Comparison of ENCODE assay signal across 11 cellular contexts in the genomic region with DNA sequence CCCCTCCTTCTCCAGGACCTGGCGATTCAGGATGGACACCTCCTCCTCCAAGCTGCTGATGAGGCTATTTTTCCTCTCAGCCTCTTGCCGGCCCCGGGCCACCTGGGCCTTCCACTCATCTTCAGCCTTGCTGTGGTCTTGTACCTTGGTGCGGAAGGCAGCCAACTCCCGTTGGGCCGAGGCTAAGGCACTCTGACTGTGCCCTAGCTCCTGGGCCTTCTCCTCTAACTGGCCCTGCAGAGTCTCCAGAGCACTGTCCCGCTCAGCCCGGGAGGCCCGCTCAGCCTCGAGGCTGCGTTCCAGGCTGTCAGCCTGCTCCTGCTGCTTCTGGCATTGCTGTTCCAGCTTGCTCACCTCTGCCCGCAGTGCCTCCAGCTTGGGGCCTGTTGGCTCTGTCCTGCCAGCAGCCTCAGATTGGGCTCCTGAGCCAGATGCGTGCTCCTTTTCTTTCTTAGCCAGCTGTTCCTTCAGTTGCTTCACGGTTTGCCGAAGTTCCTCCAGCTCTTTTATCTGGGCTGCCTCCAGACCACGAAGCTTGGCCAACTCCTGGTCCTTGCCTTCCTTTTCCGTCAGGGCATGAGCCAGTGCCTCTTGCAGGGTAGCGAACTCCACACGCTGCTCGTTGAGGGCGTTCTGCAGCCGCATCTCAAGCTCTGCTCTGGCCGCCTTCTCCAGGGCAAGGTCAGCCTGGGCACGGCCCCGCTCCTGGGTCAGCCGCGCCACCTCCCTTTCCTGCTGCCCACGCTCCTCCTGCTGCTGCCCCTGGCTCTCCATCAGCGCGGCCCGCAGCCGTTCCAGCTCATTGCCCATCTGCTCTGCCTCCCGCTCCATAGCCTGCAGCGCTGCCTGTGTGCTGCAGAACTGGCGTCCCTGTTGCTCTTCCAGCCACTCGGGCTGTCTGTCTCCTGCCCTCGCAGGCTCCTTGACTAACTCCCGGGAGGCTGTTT. TPM values are rescaled to one million over a fixed set of nuclear protein-coding genes. Genes with fewer than 3 reads are reported as not detected.
DNase-seq lines count a peak whose midpoint lies in the region; ATAC-seq, FAIRE-seq and TF ChIP-seq lines count a peak whose summit lies in the region.
"Had no signal": no experiment of that assay in that cellular context is flagged by ENCODE, and none has a peak within 500 bp of the region (broad histone marks: within the 10 kb centered on the region; RNA-seq: fewer than 3 reads in every experiment).

No MANE protein-coding gene starts in this region.

- no peak overlapping the region for H3K4me3 Mint-ChIP-seq in neural crest cell

- DNase-seq in BE2C = peak; percentile 41
- peak; percentile 94 for DNase-seq in MG63
- no peak for DNase-seq in neural crest cell (ENCODE audit: low read depth, low spot score)
- DNase-seq in H54 (ENCODE audit: insufficient read length, low spot score) = no peak
- no peak for DNase-seq in activated CD4-positive, alpha-beta T cell treated with anti-CD3 and anti-CD28 coated beads, Interleukin-2, amount 50 U/mL, for 1 hour
- DNase-seq: COR-L47; NCI-H2171 treated with DMSO at 0.1 percent for 48 hours; stimulated activated CD4-positive, alpha-beta T cell treated with anti-CD3 and anti-CD28 coated beads, Interleukin-2, amount 100 ng/mL, for 48 hours had no signal

- 48 to 69% methylated on average over 38 of the region's 38 CpGs for WGBS in esophagus, 2 donors

- H3K9me3 Mint-ChIP-seq in neural crest cell = no peaks in the 10 kb centered on the region

- H3K9me3 ChIP-seq in BE2C (no peaks in the 10 kb centered on the region), MG63 (no peaks in the 10 kb centered on the region), esophagus (ENCODE audit: control insufficient read depth in 2 of 2, insufficient read depth in 1 of 2, low read depth in 1 of 2, low read length in 1 of 2) (no peaks in the 10 kb centered on the region)

- no peaks in the 10 kb centered on the region for H3K27me3 ChIP-seq in BE2C
- H3K27me3 ChIP-seq in MG63 = no peaks in the 10 kb centered on the region
- H3K27me3 ChIP-seq in esophagus (ENCODE audit: control insufficient read depth in 1 of 2, insufficient read depth in 2 of 2, low read length in 2 of 2) = no peaks in the 10 kb centered on the region

- no peak for ATAC-seq in GM19324 (IDR thresholded peaks at IDR 0.05; ENCODE audit: low FRiP score, unreplicated experiment)
- no peak for ATAC-seq in HG03565 (IDR thresholded peaks at IDR 0.05; ENCODE audit: unreplicated experiment)

- peaks cover 17% of the 10 kb centered on the region for H3K36me3 Mint-ChIP-seq in neural crest cell (ENCODE audit: low read depth)

- peak overlapping the region; percentile 54 to 65 for H3K27ac ChIP-seq in esophagus (ENCODE audit: low read depth in 2 of 2, low read length in 1 of 2)

- no peaks in the 10 kb centered on the region for H3K27me3 Mint-ChIP-seq in neural crest cell (ENCODE audit: low read depth)

- H3K36me3 ChIP-seq in BE2C (peaks cover 94% of the 10 kb centered on the region), MG63 (peaks cover 82% of the 10 kb centered on the region), esophagus (ENCODE audit: control insufficient read depth in 2 of 2, insufficient read depth in 2 of 2, low read length in 1 of 2) (peaks cover 54 to 96% of the 10 kb centered on the region in 2 donors)

- peak overlapping the region; percentile 78 for H3K27ac Mint-ChIP-seq in neural crest cell (ENCODE audit: unreplicated experiment)

- H3K4me1 ChIP-seq in BE2C (no peaks in the 10 kb centered on the region), esophagus (ENCODE audit: control insufficient read depth in 2 of 2, insufficient read depth in 2 of 2, low read length in 1 of 2) (peaks cover 6 to 30% of the 10 kb centered on the region in 2 donors)

- no peak for FAIRE-seq in H54 (lab: Jason Lieb, UNC)

- no peak overlapping the region for H3K4me3 ChIP-seq in BE2C (ENCODE audit: low read depth, low read length)
- H3K4me3 ChIP-seq in MG63 = no peak overlapping the region
- H3K4me3 ChIP-seq in esophagus (ENCODE audit: low read depth in 1 of 2, low read length in 2 of 2) = no peak overlapping the region

- no peak for TF ChIP-seq POLR2A in H54 (IDR thresholded peaks at IDR 0.05; ENCODE audit: low read depth, low read length)

- no peaks in the 10 kb centered on the region for H3K4me1 Mint-ChIP-seq in neural crest cell

- TF ChIP-seq CTCF in BE2C (IDR thresholded peaks at IDR 0.05; ENCODE audit: low read depth, low read length) (no peak), neural crest cell (conservative IDR thresholded peaks at IDR 0.05) (no peak)

RNA-seq across cellular contexts. Expression of gene IL18BP, which starts 15.3 kb away (rescaled TPM):
- 21.4 TPM for polyA plus RNA-seq in BE2C (2012; ENCODE audit: insufficient read depth, insufficient read length, low read depth)
- total RNA-seq in MG63 (2014; rRNA removed; shearing (Covaris generic); ENCODE audit: low replicate concordance) = 1.0 TPM in 1 of 2 replicates, not detected in the other
- polyA plus RNA-seq in esophagus = 1 to 10 TPM; 2.9 to 4.6 TPM
- total RNA-seq in neural crest cell = 10.7 and 10.8 TPM in 2 replicates

Comparison
In these comparisons a context has a peak if more than half of its experiments do, and no peak if none do; other contexts are left out.
1. DNase-seq: peak in BE2C (single experiment) and MG63 (single experiment); none in neural crest cell (single experiment), H54 (single experiment) and activated CD4-positive, alpha-beta T cell treated with anti-CD3 and anti-CD28 coated beads, Interleukin-2, amount 50 U/mL, for 1 hour (single experiment).